In the genomic region with DNA sequence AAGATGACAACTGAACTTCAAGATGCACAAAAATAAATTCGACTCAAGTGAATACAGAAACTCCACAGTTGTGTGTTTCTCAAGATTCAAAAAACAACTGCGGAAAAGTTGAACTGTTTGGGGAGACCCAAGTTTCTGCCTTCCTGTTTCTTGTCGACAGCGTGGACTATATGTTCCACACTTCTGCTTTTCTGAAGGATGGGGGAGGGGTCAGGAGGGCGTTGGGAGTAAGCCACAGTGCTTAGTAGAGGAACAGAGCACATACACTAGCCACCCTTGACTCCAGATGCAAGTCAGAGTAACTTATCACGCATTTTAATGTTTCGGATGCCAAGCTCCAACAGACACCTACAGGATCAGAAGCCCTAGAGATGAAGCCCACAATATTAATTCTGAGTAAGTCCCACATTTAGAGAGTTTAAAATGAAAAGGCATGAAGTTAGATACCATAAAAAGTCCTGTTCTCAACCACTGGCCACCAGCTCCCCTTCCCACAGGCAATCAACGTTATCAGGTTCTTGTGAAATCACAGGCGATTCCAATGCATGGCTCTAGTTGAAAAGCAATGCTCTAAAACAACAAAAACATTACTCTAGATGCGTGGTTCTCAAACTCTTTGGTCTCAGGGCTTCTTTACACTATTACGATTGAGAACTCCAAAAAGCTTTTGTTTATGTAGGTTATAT, we compare ENCODE assay signal across 9 cellular contexts. TPM values are rescaled to one million over a fixed set of nuclear protein-coding genes. Genes with fewer than 3 reads are reported as not detected.
DNase-seq lines count a peak whose midpoint lies in the region; ATAC-seq and TF ChIP-seq lines count a peak whose summit lies in the region.
"Had no signal": no experiment of that assay in that cellular context is flagged by ENCODE, and none has a peak within 500 bp of the region (broad histone marks: within the 10 kb centered on the region; RNA-seq: fewer than 3 reads in every experiment).

No MANE protein-coding gene starts in this region.

- H3K27me3 Mint-ChIP-seq in T-helper 2 cell treated with Interferon-gamma antibody and Interleukin-4, amounts not matched to agents 5 μg/mL and 100 μg/mL, for 36 hours (ENCODE audit: low read depth): no peaks in the 10 kb centered on the region
- no peaks in the 10 kb centered on the region for H3K27me3 Mint-ChIP-seq in activated T-cell treated with anti-CD3 and anti-CD28 coated beads, Interleukin-2, amount 50 U/mL, for 4 hours (ENCODE audit: low read depth)
- peaks cover 4% of the 10 kb centered on the region for H3K27me3 Mint-ChIP-seq in GM23338 (ENCODE audit: insufficient read depth, low read depth, poor library complexity)

- peaks cover 3% of the 10 kb centered on the region for H3K9me3 Mint-ChIP-seq in T-helper 2 cell treated with Interferon-gamma antibody and Interleukin-4, amounts not matched to agents 5 μg/mL and 100 μg/mL, for 36 hours
- no peaks in the 10 kb centered on the region for H3K9me3 Mint-ChIP-seq in activated T-cell treated with anti-CD3 and anti-CD28 coated beads, Interleukin-2, amount 50 U/mL, for 4 hours
- H3K9me3 Mint-ChIP-seq in GM23338: peaks cover 3% of the 10 kb centered on the region

- peaks cover 91% of the 10 kb centered on the region for H3K79me2 ChIP-seq in OCI-LY7 (ENCODE audit: insufficient read depth, low read depth, low read length)
- peaks cover 85% of the 10 kb centered on the region for H3K79me2 ChIP-seq in GM23338 (replicated peaks; ENCODE audit: insufficient read depth)

- BruUV-seq in OCI-LY7 (replicated peaks; lab: Mats Ljungman, UMichigan): TSS peak; percentile 28

- CTCF ChIA-PET in OCI-LY7 (lab: Charles Lee; ENCODE audit: unreplicated experiment): no interaction called here

- no peak overlapping the region for H3K27ac Mint-ChIP-seq in T-helper 2 cell treated with Interferon-gamma antibody and Interleukin-4, amounts not matched to agents 5 μg/mL and 100 μg/mL, for 36 hours
- H3K27ac Mint-ChIP-seq in GM23338: no peak overlapping the region

- DNase-seq in OCI-LY7 (ENCODE audit: low spot score) (peak; percentile 17), NCI-H1417 (lab: John Stamatoyannopoulos, UW) (no peak), GM23338 (ENCODE audit: low spot score) (no peak)
- no peak for DNase-seq in T-helper 2 cell treated with Interferon-gamma antibody and Interleukin-4, amounts not matched to agents 5 μg/mL and 100 μg/mL, for 36 hours (ENCODE audit: low spot score)
- DNase-seq in activated T-cell treated with anti-CD3 and anti-CD28 coated beads, Interleukin-2, amount 50 U/mL, for 4 hours: no peak
- DNase-seq: NCI-H1105 had no signal

- H3K27ac ChIP-seq in OCI-LY7 (ENCODE audit: low read depth, low read length, poor library complexity, severe bottlenecking): no peak overlapping the region
- H3K27ac ChIP-seq in neutrophil: peak overlapping the region; percentile 94
- H3K27ac ChIP-seq in GM23338 (ENCODE audit: low read depth): no peak overlapping the region

- peaks cover 13% of the 10 kb centered on the region for H3K36me3 ChIP-seq in OCI-LY7 (ENCODE audit: insufficient read depth, low read length)
- no peaks in the 10 kb centered on the region for H3K36me3 ChIP-seq in neutrophil
- H3K36me3 ChIP-seq in GM23338 (ENCODE audit: insufficient read depth): no peaks in the 10 kb centered on the region

- intact Hi-C loops in OCI-LY7 (cut with micrococcal nuclease; ENCODE audit: unreplicated experiment): no loop called here

- no peaks in the 10 kb centered on the region for H3K27me3 ChIP-seq in neutrophil
- H3K27me3 ChIP-seq in GM23338 (ENCODE audit: insufficient read depth): no peaks in the 10 kb centered on the region

- H3K4me2 ChIP-seq in OCI-LY7 (ENCODE audit: low read length): peak overlapping the region; percentile 53; the same call in 1 of the 2 replicates
- no peak overlapping the region for H3K4me2 ChIP-seq in GM23338

- H3K4me1 ChIP-seq in OCI-LY7 (ENCODE audit: insufficient read depth, low read length, poor library complexity, severe bottlenecking) (peaks cover 24% of the 10 kb centered on the region), neutrophil (ENCODE audit: control insufficient read depth in 1 of 2, insufficient read depth in 1 of 2, low read depth in 1 of 2, low read length in 1 of 2) (peaks cover 55 to 63% of the 10 kb centered on the region in 2 experiments), GM23338 (ENCODE audit: insufficient read depth) (peaks cover 9% of the 10 kb centered on the region; the same call in 1 of the 2 replicates)

- ATAC-seq in GM18861 (IDR thresholded peaks at IDR 0.05; ENCODE audit: unreplicated experiment) (peak; percentile 43), HG02870 (IDR thresholded peaks at IDR 0.05; ENCODE audit: unreplicated experiment) (peak; percentile 57), GM23338 (no peak)
- ATAC-seq in activated T-cell treated with anti-CD3 and anti-CD28 coated beads, Interleukin-2, amount 50 U/mL, for 4 hours: no peak

- H4K20me1 ChIP-seq in OCI-LY7 (ENCODE audit: insufficient read depth, low read length) (no peaks in the 10 kb centered on the region; the same call in 1 of the 2 replicates), GM23338 (replicated peaks; ENCODE audit: insufficient read depth) (peaks cover 4% of the 10 kb centered on the region; the same call in 1 of the 2 replicates)

- H3K4me3 Mint-ChIP-seq in T-helper 2 cell treated with Interferon-gamma antibody and Interleukin-4, amounts not matched to agents 5 μg/mL and 100 μg/mL, for 36 hours: no peak overlapping the region
- no peak overlapping the region for H3K4me3 Mint-ChIP-seq in activated T-cell treated with anti-CD3 and anti-CD28 coated beads, Interleukin-2, amount 50 U/mL, for 4 hours
- no peak overlapping the region for H3K4me3 Mint-ChIP-seq in GM23338

- no peak for TF ChIP-seq CTCF in OCI-LY7 (conservative IDR thresholded peaks at IDR 0.05; ENCODE audit: low read length)
- peak; percentile 17 for TF ChIP-seq CTCF in neutrophil (IDR thresholded peaks at IDR 0.05)
- TF ChIP-seq CTCF in GM23338 (conservative IDR thresholded peaks at IDR 0.05; ENCODE audit: low read depth in 2 of 2): no peak

- H2AFZ ChIP-seq in OCI-LY7 (ENCODE audit: low read length): no peak overlapping the region
- H2AFZ ChIP-seq in GM23338: no peak overlapping the region

- no peaks in the 10 kb centered on the region for H3F3A ChIP-seq in GM23338 (replicated peaks; ENCODE audit: low read depth)

- H3K9me2 ChIP-seq in OCI-LY7 (ENCODE audit: insufficient read depth, low read length): no peaks in the 10 kb centered on the region
- no peaks in the 10 kb centered on the region for H3K9me2 ChIP-seq in GM23338 (ENCODE audit: insufficient read depth)

- peaks cover 31% of the 10 kb centered on the region for H3K4me1 Mint-ChIP-seq in T-helper 2 cell treated with Interferon-gamma antibody and Interleukin-4, amounts not matched to agents 5 μg/mL and 100 μg/mL, for 36 hours (ENCODE audit: low read depth)
- peaks cover 56% of the 10 kb centered on the region for H3K4me1 Mint-ChIP-seq in activated T-cell treated with anti-CD3 and anti-CD28 coated beads, Interleukin-2, amount 50 U/mL, for 4 hours (ENCODE audit: low read depth)
- H3K4me1 Mint-ChIP-seq in GM23338: peaks cover 20% of the 10 kb centered on the region

- H3K9me3 ChIP-seq in OCI-LY7 (ENCODE audit: low read length): no peaks in the 10 kb centered on the region
- no peaks in the 10 kb centered on the region for H3K9me3 ChIP-seq in neutrophil

- H3K4me3 ChIP-seq in OCI-LY7 (ENCODE audit: low read depth, low read length, poor library complexity, severe bottlenecking) (no peak overlapping the region), neutrophil (ENCODE audit: low read depth in 1 of 2, low read length in 1 of 2) (peak overlapping the region; percentile 48 to 49), GM23338 (no peak overlapping the region)

- peaks cover 30% of the 10 kb centered on the region for H3K36me3 Mint-ChIP-seq in T-helper 2 cell treated with Interferon-gamma antibody and Interleukin-4, amounts not matched to agents 5 μg/mL and 100 μg/mL, for 36 hours (ENCODE audit: low read depth)
- H3K36me3 Mint-ChIP-seq in activated T-cell treated with anti-CD3 and anti-CD28 coated beads, Interleukin-2, amount 50 U/mL, for 4 hours (ENCODE audit: insufficient read depth): peaks cover 14% of the 10 kb centered on the region
- peaks cover 17% of the 10 kb centered on the region for H3K36me3 Mint-ChIP-seq in GM23338 (ENCODE audit: low read depth)

- POLR2A ChIA-PET in OCI-LY7 (lab: Charles Lee): no interaction called here

TF ChIP-seq in GM23338, 12 proteins besides CTCF, POLR2A, EP300 and RAD21 (continues in another document):
- TF ChIP-seq EZH2phosphoT487 (IDR thresholded peaks at IDR 0.05; ENCODE audit: unreplicated experiment) (no peak), ZNF331 (CRISPR knock-in tag; IDR thresholded peaks at IDR 0.05; ENCODE audit: low read depth) (no peak), JUNB (IDR thresholded peaks at IDR 0.05; ENCODE audit: unreplicated experiment) (no peak)
- TF ChIP-seq, protein P1, sequence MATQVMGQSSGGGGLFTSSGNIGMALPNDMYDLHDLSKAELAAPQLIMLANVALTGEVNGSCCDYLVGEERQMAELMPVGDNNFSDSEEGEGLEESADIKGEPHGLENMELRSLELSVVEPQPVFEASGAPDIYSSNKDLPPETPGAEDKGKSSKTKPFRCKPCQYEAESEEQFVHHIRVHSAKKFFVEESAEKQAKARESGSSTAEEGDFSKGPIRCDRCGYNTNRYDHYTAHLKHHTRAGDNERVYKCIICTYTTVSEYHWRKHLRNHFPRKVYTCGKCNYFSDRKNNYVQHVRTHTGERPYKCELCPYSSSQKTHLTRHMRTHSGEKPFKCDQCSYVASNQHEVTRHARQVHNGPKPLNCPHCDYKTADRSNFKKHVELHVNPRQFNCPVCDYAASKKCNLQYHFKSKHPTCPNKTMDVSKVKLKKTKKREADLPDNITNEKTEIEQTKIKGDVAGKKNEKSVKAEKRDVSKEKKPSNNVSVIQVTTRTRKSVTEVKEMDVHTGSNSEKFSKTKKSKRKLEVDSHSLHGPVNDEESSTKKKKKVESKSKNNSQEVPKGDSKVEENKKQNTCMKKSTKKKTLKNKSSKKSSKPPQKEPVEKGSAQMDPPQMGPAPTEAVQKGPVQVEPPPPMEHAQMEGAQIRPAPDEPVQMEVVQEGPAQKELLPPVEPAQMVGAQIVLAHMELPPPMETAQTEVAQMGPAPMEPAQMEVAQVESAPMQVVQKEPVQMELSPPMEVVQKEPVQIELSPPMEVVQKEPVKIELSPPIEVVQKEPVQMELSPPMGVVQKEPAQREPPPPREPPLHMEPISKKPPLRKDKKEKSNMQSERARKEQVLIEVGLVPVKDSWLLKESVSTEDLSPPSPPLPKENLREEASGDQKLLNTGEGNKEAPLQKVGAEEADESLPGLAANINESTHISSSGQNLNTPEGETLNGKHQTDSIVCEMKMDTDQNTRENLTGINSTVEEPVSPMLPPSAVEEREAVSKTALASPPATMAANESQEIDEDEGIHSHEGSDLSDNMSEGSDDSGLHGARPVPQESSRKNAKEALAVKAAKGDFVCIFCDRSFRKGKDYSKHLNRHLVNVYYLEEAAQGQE (IDR thresholded peaks at IDR 0.05; ENCODE audit: unreplicated experiment): no peak

RNA-seq across cellular contexts. Expression of a gene that starts 4.2 kb away (rescaled TPM):
- total RNA-seq in OCI-LY7 (2014; rRNA removed; shearing (Covaris generic)): 18.4 and 19.4 TPM in 2 replicates
- total RNA-seq in OCI-LY7 (2022): 36.2 and 39.0 TPM in 2 replicates
- total RNA-seq in activated T-cell treated with anti-CD3 and anti-CD28 coated beads, Interleukin-2, amount 50 U/mL, for 4 hours: 10 to 100 TPM; 51.8 to 54.6 (median 52.5) TPM
- total RNA-seq in GM23338 (2014; rRNA removed; shearing (Covaris generic)): 36.4 and 40.2 TPM in 2 replicates
- polyA plus RNA-seq in GM23338 (2016; fragmentation: Nextera tagmentation; extraction: Ambion mirVana): 12.4 and 12.8 TPM in 2 replicates

Comparison
In these comparisons a context has a peak if more than half of its experiments do, and no peak if none do; other contexts are left out.
1. ATAC-seq: peak in GM18861 (single experiment) and HG02870 (single experiment); none in activated T-cell treated with anti-CD3 and anti-CD28 coated beads, Interleukin-2, amount 50 U/mL, for 4 hours (0 of 2) and GM23338 (single experiment).
2. H3K4me3 ChIP-seq: peak in neutrophil (2 of 2); none in OCI-LY7 (single experiment) and GM23338 (single experiment).